Comparison of ENCODE assay signal across 9 cellular contexts in the genomic region with DNA sequence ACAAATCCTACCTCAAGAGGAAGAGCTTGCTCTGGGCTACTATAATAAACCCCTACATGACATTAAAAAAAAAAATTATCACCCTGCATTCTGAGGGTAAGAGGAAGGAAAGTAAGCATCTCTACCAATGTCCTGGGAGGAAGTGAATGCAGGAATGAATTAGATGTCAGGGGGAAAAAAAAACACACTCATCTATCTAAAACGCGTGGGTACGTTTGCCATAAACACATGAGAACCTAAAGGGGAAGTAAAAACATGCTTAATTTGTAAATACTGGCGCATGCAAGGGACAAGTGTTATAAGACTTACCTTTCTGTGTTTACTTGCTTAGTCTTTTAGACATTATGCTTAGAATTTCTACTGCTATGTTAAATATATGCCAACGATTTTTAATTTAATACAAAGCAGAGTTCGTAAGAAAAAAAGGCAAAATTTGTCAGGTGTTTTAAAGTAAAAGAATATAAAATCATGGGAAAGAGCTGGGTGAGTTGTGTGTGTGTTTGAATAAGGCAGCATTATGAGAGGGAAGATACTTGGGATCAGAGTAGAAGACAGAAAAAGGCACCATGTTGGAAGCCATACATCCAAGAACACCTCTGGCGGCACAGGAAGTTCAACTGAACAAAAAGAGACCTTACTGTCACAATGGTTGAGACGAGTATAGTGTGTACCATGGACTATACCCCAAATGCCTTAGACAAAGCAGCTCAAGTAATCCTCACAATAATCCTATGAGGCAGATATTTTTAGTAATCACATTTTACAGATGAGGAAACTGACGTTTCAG. TPM values are rescaled to one million over a fixed set of nuclear protein-coding genes. Genes with fewer than 3 reads are reported as not detected.
A peak's percentile ranks its signal among the peaks of the same experiment; 100 is the strongest.
DNase-seq lines count a peak whose midpoint lies in the region; ATAC-seq and TF ChIP-seq lines count a peak whose summit lies in the region.
"Had no signal": no experiment of that assay in that cellular context is flagged by ENCODE, and none has a peak within 500 bp of the region (broad histone marks: within the 10 kb centered on the region; RNA-seq: fewer than 3 reads in every experiment).

No MANE protein-coding gene starts in this region.

- H3K9me3 ChIP-seq in neural cell (ENCODE audit: low read length): no peaks in the 10 kb centered on the region
- H3K9me3 ChIP-seq: pancreas had no signal

- TF ChIP-seq POLR2A in GM18505 (IDR thresholded peaks at IDR 0.05; ENCODE audit: borderline replicate concordance, extremely low read depth, insufficient read depth, insufficient read length): no peak

- no peak for TF ChIP-seq RAD21 in neural cell (conservative IDR thresholded peaks at IDR 0.05)

- H3K79me2 ChIP-seq in neural cell (replicated peaks; ENCODE audit: insufficient read depth, low read length): peaks cover 12% of the 10 kb centered on the region

- in situ Hi-C loops in KBM-7 (cut with MboI; ENCODE audit: low pct_unique_long_range_greater_than_20kb, low sequenced_read_pairs): no loop called here

- ATAC-seq in activated naive CD8-positive, alpha-beta T cell treated with anti-CD3 and anti-CD28 coated beads, Interleukin-2, amount 10 ng/mL, durations not matched to agents 7 days and 5 days (ENCODE audit: low read depth): no peak
- no peak for ATAC-seq in GM18505 (IDR thresholded peaks at IDR 0.05; ENCODE audit: unreplicated experiment)

- peak overlapping the region; percentile 93 for H3K4me3 Mint-ChIP-seq in activated naive CD8-positive, alpha-beta T cell treated with anti-CD3 and anti-CD28 coated beads, Interleukin-2, amount 10 ng/mL, durations not matched to agents 7 days and 5 days

- H3K27ac ChIP-seq in neural cell (ENCODE audit: low read length): peak overlapping the region; percentile 93
- H3K27ac ChIP-seq: pancreas had no signal

- peaks cover 27% of the 10 kb centered on the region for H3K4me1 Mint-ChIP-seq in activated naive CD8-positive, alpha-beta T cell treated with anti-CD3 and anti-CD28 coated beads, Interleukin-2, amount 10 ng/mL, durations not matched to agents 7 days and 5 days

- no peak overlapping the region for H2AFZ ChIP-seq in neural cell (ENCODE audit: low read depth, low read length)

- H3K4me2 ChIP-seq in neural cell (ENCODE audit: low read length): peak overlapping the region; percentile 58

- peaks cover 4% of the 10 kb centered on the region for H3K9me3 Mint-ChIP-seq in activated naive CD8-positive, alpha-beta T cell treated with anti-CD3 and anti-CD28 coated beads, Interleukin-2, amount 10 ng/mL, durations not matched to agents 7 days and 5 days

- no peak for TF ChIP-seq EP300 in neural cell (conservative IDR thresholded peaks at IDR 0.05; ENCODE audit: poor library complexity, severe bottlenecking)

- POLR2A ChIA-PET in activated naive CD8-positive, alpha-beta T cell treated with anti-CD3 and anti-CD28 coated beads, Interleukin-2, amount 10 ng/mL, durations not matched to agents 7 days and 5 days (lab: Charles Lee): no interaction called here

- no peak for TF ChIP-seq CTCF in neural cell (IDR thresholded peaks at IDR 0.05; ENCODE audit: poor library complexity, severe bottlenecking)

- H3K4me3 ChIP-seq in GM08714 (ENCODE audit: low read length) (peak overlapping the region; percentile 78), neural cell (ENCODE audit: low read length) (peak overlapping the region; percentile 92)

- no peaks in the 10 kb centered on the region for H3F3A ChIP-seq in neural cell (ENCODE audit: insufficient read depth, low read length, poor library complexity, severe bottlenecking)

- H4K20me1 ChIP-seq in neural cell (ENCODE audit: insufficient read depth): no peaks in the 10 kb centered on the region

- H3K36me3 Mint-ChIP-seq in activated naive CD8-positive, alpha-beta T cell treated with anti-CD3 and anti-CD28 coated beads, Interleukin-2, amount 10 ng/mL, durations not matched to agents 7 days and 5 days: peaks cover 21% of the 10 kb centered on the region

- no peaks in the 10 kb centered on the region for H3K9me2 ChIP-seq in neural cell (ENCODE audit: insufficient read depth, low read length)

- H3K27ac Mint-ChIP-seq in activated naive CD8-positive, alpha-beta T cell treated with anti-CD3 and anti-CD28 coated beads, Interleukin-2, amount 10 ng/mL, durations not matched to agents 7 days and 5 days: peak overlapping the region; percentile 90

- H3K9ac ChIP-seq in neural cell (ENCODE audit: low read length): peak overlapping the region; percentile 90

- no peaks in the 10 kb centered on the region for H3K27me3 ChIP-seq in neural cell (ENCODE audit: insufficient read depth, low read depth, low read length)
- H3K27me3 ChIP-seq: pancreas had no signal

- H3K27me3 Mint-ChIP-seq in activated naive CD8-positive, alpha-beta T cell treated with anti-CD3 and anti-CD28 coated beads, Interleukin-2, amount 10 ng/mL, durations not matched to agents 7 days and 5 days: peaks cover 4% of the 10 kb centered on the region

- no peaks in the 10 kb centered on the region for H3K36me3 ChIP-seq in neural cell (ENCODE audit: insufficient read depth, low read length)
- H3K36me3 ChIP-seq: pancreas had no signal

- DNase-seq in KBM-7 (peak; percentile 58), cerebellar nuclear complex (lab: John Stamatoyannopoulos, UW) (no peak), 8988T (no peak)
- no peak for DNase-seq in activated naive CD8-positive, alpha-beta T cell treated with anti-CD3 and anti-CD28 coated beads, Interleukin-2, amount 10 ng/mL, durations not matched to agents 7 days and 5 days
- DNase-seq: T1000 had no signal

TF ChIP-seq in neural cell, 6 proteins besides CTCF, POLR2A, EP300 and RAD21:
- TF ChIP-seq POLR2AphosphoS5 (IDR thresholded peaks at IDR 0.05) (no peak), SMC3 (conservative IDR thresholded peaks at IDR 0.05; ENCODE audit: poor library complexity) (no peak), MXI1 (conservative IDR thresholded peaks at IDR 0.05; ENCODE audit: poor library complexity, severe bottlenecking) (no peak), TAF1 (IDR thresholded peaks at IDR 0.05; ENCODE audit: low read depth) (no peak), EZH2 (IDR thresholded peaks at IDR 0.05; ENCODE audit: borderline replicate concordance, insufficient read depth, low read length, poor library complexity, severe bottlenecking) (no peak)
- TF ChIP-seq, protein P1, sequence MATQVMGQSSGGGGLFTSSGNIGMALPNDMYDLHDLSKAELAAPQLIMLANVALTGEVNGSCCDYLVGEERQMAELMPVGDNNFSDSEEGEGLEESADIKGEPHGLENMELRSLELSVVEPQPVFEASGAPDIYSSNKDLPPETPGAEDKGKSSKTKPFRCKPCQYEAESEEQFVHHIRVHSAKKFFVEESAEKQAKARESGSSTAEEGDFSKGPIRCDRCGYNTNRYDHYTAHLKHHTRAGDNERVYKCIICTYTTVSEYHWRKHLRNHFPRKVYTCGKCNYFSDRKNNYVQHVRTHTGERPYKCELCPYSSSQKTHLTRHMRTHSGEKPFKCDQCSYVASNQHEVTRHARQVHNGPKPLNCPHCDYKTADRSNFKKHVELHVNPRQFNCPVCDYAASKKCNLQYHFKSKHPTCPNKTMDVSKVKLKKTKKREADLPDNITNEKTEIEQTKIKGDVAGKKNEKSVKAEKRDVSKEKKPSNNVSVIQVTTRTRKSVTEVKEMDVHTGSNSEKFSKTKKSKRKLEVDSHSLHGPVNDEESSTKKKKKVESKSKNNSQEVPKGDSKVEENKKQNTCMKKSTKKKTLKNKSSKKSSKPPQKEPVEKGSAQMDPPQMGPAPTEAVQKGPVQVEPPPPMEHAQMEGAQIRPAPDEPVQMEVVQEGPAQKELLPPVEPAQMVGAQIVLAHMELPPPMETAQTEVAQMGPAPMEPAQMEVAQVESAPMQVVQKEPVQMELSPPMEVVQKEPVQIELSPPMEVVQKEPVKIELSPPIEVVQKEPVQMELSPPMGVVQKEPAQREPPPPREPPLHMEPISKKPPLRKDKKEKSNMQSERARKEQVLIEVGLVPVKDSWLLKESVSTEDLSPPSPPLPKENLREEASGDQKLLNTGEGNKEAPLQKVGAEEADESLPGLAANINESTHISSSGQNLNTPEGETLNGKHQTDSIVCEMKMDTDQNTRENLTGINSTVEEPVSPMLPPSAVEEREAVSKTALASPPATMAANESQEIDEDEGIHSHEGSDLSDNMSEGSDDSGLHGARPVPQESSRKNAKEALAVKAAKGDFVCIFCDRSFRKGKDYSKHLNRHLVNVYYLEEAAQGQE (IDR thresholded peaks at IDR 0.05; ENCODE audit: borderline replicate concordance): no peak

RNA-seq across cellular contexts. Expression of a gene that starts 1.5 kb away (rescaled TPM):
- 10 to 100 TPM; 14.9 to 15.2 TPM for total RNA-seq in activated naive CD8-positive, alpha-beta T cell treated with anti-CD3 and anti-CD28 coated beads, Interleukin-2, amount 10 ng/mL, durations not matched to agents 7 days and 5 days
- 15.6 and 16.5 TPM in 2 replicates for polyA plus RNA-seq in neural cell
- polyA minus RNA-seq in neural cell: 36.0 and 39.2 TPM in 2 replicates

RNA-seq across cellular contexts. Expression of a gene that starts 1.8 kb away (rescaled TPM):
- not detected for total RNA-seq in activated naive CD8-positive, alpha-beta T cell treated with anti-CD3 and anti-CD28 coated beads, Interleukin-2, amount 10 ng/mL, durations not matched to agents 7 days and 5 days
- polyA plus RNA-seq in neural cell: 2.8 and 5.8 TPM in 2 replicates
- polyA minus RNA-seq in neural cell: 12.7 and 13.3 TPM in 2 replicates

RNA-seq across cellular contexts. Expression of a gene that starts 48.0 kb away (rescaled TPM):
- total RNA-seq in activated naive CD8-positive, alpha-beta T cell treated with anti-CD3 and anti-CD28 coated beads, Interleukin-2, amount 10 ng/mL, durations not matched to agents 7 days and 5 days: under 1 TPM; 0.58 to 0.71 TPM
- 0.19 and 0.68 TPM in 2 replicates for polyA plus RNA-seq in neural cell
- polyA minus RNA-seq in neural cell: 0.49 and 0.81 TPM in 2 replicates

RNA-seq across cellular contexts. Expression of a gene that starts 54.5 kb away (rescaled TPM):
- total RNA-seq in activated naive CD8-positive, alpha-beta T cell treated with anti-CD3 and anti-CD28 coated beads, Interleukin-2, amount 10 ng/mL, durations not matched to agents 7 days and 5 days: 10 to 100 TPM; 16.0 TPM
- polyA plus RNA-seq in neural cell: 17.4 and 34.1 TPM in 2 replicates
- 14.4 and 17.8 TPM in 2 replicates for polyA minus RNA-seq in neural cell

RNA-seq across cellular contexts. Expression of a gene that starts 54.7 kb away (rescaled TPM):
- total RNA-seq in activated naive CD8-positive, alpha-beta T cell treated with anti-CD3 and anti-CD28 coated beads, Interleukin-2, amount 10 ng/mL, durations not matched to agents 7 days and 5 days: 10 to 100 TPM in 1 of 2 experiments, 1 to 10 TPM in 1; 9.3 to 10.6 TPM
- polyA plus RNA-seq in neural cell: 9.6 and 11.5 TPM in 2 replicates
- polyA minus RNA-seq in neural cell: 11.1 and 14.1 TPM in 2 replicates
